8 cellular contexts compared by ENCODE assay signal in the genomic region with DNA sequence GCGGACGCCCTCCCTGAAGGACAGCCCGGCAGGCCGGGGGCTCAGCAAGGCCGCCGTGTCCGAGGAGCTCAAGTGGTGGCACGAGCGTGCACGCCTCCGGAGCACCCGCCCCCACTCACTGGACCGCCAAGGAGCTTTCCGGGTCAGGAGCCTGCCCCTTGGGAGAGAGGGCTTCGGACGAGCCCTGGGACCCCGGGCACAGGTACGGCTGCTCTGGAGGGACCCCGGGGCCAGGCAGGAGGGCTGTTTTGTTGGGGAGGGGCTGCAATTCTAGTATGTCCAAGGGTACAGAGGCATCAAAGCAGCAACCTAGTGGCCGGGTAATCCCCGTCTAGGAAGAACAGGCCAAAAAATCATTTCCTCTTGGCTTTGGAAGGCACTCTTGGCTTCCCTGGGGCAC. TPM values are rescaled to one million over a fixed set of nuclear protein-coding genes. Genes with fewer than 3 reads are reported as not detected.
"Had no signal": no experiment of that assay in that cellular context is flagged by ENCODE, and none has a peak within 500 bp of the region (broad histone marks: within the 10 kb centered on the region; RNA-seq: fewer than 3 reads in every experiment).

No MANE protein-coding gene starts in this region.

RNA-seq across cellular contexts. Expression of gene INAVA, which starts 17.2 kb away (rescaled TPM):
- total RNA-seq: OCI-LY7, Right ventricle myocardium inferior, SK-MEL-5 had no signal

RNA-seq across cellular contexts. Expression of gene GPR25, which starts 39.2 kb away (rescaled TPM):
- total RNA-seq: LHCN-M2, NCI-H460, OCI-LY7, PC-9, Right ventricle myocardium inferior, RPMI7951, SJCRH30, SK-MEL-5 had no signal
